ENCODE assay signal across 11 cellular contexts in genomic region chr4:78749972-78750727, GRCh38. TPM values are rescaled to one million over a fixed set of nuclear protein-coding genes. Genes with fewer than 3 reads are reported as not detected.
A peak's percentile ranks its signal among the peaks of the same experiment; 100 is the strongest.
DNase-seq lines count a peak whose midpoint lies in the region; ATAC-seq, FAIRE-seq and TF ChIP-seq lines count a peak whose summit lies in the region.
"Had no signal": no experiment of that assay in that cellular context is flagged by ENCODE, and none has a peak within 500 bp of the region (broad histone marks: within the 10 kb centered on the region; RNA-seq: fewer than 3 reads in every experiment).

No MANE protein-coding gene starts in this region.

- H3K4me1 ChIP-seq in endothelial cell of umbilical vein (ENCODE audit: control insufficient read depth, extremely low read depth, insufficient read depth, low read length), result no peaks in the 10 kb centered on the region

- H3K79me2 ChIP-seq in endothelial cell of umbilical vein (ENCODE audit: control insufficient read depth, insufficient read depth, low read length), result no peaks in the 10 kb centered on the region

- H3K36me3 Mint-ChIP-seq in mesothelial cell of epicardium, result no peaks in the 10 kb centered on the region

- peak; percentile 24 for FAIRE-seq in endothelial cell of umbilical vein (lab: Jason Lieb, UNC)
- FAIRE-seq: bronchial epithelial cell had no signal

- peaks cover 6% of the 10 kb centered on the region for H3K4me1 Mint-ChIP-seq in mesothelial cell of epicardium

- no peak overlapping the region for H2AFZ ChIP-seq in endothelial cell of umbilical vein (ENCODE audit: low read depth, low read length)

- POLR2A ChIA-PET in endothelial cell of umbilical vein (lab: Charles Lee), result no interaction called here

- H3K4me2 ChIP-seq in endothelial cell of umbilical vein (ENCODE audit: insufficient read depth, low read length), result no peak overlapping the region

- H3K27me3 ChIP-seq in endothelial cell of umbilical vein (ENCODE audit: control insufficient read depth in 2 of 2, insufficient read depth in 2 of 2, low read length in 2 of 2), result no peaks in the 10 kb centered on the region

- dilution Hi-C loops in endothelial cell of umbilical vein (cut with MboI; ENCODE audit: extremely low pct_ligation_motif_present, low sequenced_read_pairs), result no loop called here

- no peaks in the 10 kb centered on the region for H3K36me3 ChIP-seq in endothelial cell of umbilical vein (ENCODE audit: control insufficient read depth in 2 of 2, extremely low read depth in 1 of 2, insufficient read depth in 2 of 2, low read length in 2 of 2)

- TF ChIP-seq CTCF in endothelial cell of umbilical vein (IDR thresholded peaks at IDR 0.05; ENCODE audit: extremely low read depth in 1 of 2, insufficient read depth in 1 of 2, low read depth in 1 of 2, low read length in 2 of 2) (no peak), mesothelial cell of epicardium (IDR thresholded peaks at IDR 0.05; ENCODE audit: unreplicated experiment) (no peak)

- peak; percentile 92 for ATAC-seq in GM21360 (IDR thresholded peaks at IDR 0.05; ENCODE audit: unreplicated experiment)
- ATAC-seq in HG03457 (IDR thresholded peaks at IDR 0.05; ENCODE audit: unreplicated experiment), result peak; percentile 93
- ATAC-seq: Panc1 had no signal

- H3K9me1 ChIP-seq in endothelial cell of umbilical vein (replicated peaks; ENCODE audit: control insufficient read depth, extremely low read depth, insufficient read depth, low read length), result no peaks in the 10 kb centered on the region

- H3K27ac Mint-ChIP-seq in mesothelial cell of epicardium, result no peak overlapping the region

- no peaks in the 10 kb centered on the region for H4K20me1 ChIP-seq in endothelial cell of umbilical vein (replicated peaks; ENCODE audit: control insufficient read depth, extremely low read depth, insufficient read depth, low read length)

- H3K9me3 Mint-ChIP-seq in mesothelial cell of epicardium, result peaks cover 4% of the 10 kb centered on the region

- CTCF ChIA-PET in endothelial cell of umbilical vein (lab: Charles Lee), result interaction anchor here (2.2 kb wide), 1 partner anchor 19 kb away, joined by 6 read pairs; no protein-coding TSS in a partner anchor

- no peak overlapping the region for H3K9ac ChIP-seq in endothelial cell of umbilical vein (replicated peaks; ENCODE audit: extremely low read depth, insufficient read depth, low read length)

- BruUV-seq in endothelial cell of umbilical vein (replicated peaks; lab: Mats Ljungman, UMichigan), result no TSS peak

- H3K9me3 ChIP-seq in endothelial cell of umbilical vein (replicated peaks; ENCODE audit: control insufficient read depth, insufficient read depth, low read length), result no peaks in the 10 kb centered on the region

- H3K27me3 Mint-ChIP-seq in mesothelial cell of epicardium (ENCODE audit: low read depth), result no peaks in the 10 kb centered on the region

- DNase-seq in CD1c-positive myeloid dendritic cell (ENCODE audit: extremely low spot score), result peak; percentile 93
- DNase-seq in endothelial cell of umbilical vein (ENCODE audit: low read depth, low spot score), result peak; percentile 60
- DNase-seq in mesothelial cell of epicardium (ENCODE audit: low spot score in 2 of 2, unreplicated experiment in 2 of 2), result no peak
- DNase-seq in NCI-H2107 (lab: John Stamatoyannopoulos, UW), result no peak
- no peak for DNase-seq in NCI-H2029 (lab: John Stamatoyannopoulos, UW)
- no peak for DNase-seq in middle frontal gyrus (ENCODE audit: extremely low spot score, low spot score)
- DNase-seq: EL had no signal

- intact Hi-C loops in endothelial cell of umbilical vein (cut with micrococcal nuclease), result no loop called here

- H3K4me3 Mint-ChIP-seq in mesothelial cell of epicardium, result no peak overlapping the region

- H3K27ac ChIP-seq in endothelial cell of umbilical vein (ENCODE audit: insufficient read depth, low read depth, low read length), result no peak overlapping the region

- no peak for TF ChIP-seq POLR2A in endothelial cell of umbilical vein (IDR thresholded peaks at IDR 0.05; ENCODE audit: low read depth, low read length)

- H3K4me3 ChIP-seq in endothelial cell of umbilical vein (replicated peaks in 1 of 3; ENCODE audit: insufficient read depth in 1 of 3, low read depth in 1 of 3, low read length in 3 of 3), result no peak overlapping the region

TF ChIP-seq in endothelial cell of umbilical vein, 7 proteins besides CTCF, POLR2A, EP300 and RAD21:
- TF ChIP-seq, protein P1, sequence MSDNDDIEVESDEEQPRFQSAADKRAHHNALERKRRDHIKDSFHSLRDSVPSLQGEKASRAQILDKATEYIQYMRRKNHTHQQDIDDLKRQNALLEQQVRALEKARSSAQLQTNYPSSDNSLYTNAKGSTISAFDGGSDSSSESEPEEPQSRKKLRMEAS (IDR thresholded peaks at IDR 0.05; ENCODE audit: insufficient read depth, insufficient read length), result no peak
- no peak for TF ChIP-seq JUN (IDR thresholded peaks at IDR 0.05; ENCODE audit: borderline replicate concordance, insufficient read depth, insufficient read length, low read depth)
- TF ChIP-seq FOS (IDR thresholded peaks at IDR 0.05; ENCODE audit: borderline replicate concordance, insufficient read depth, low read length), result no peak
- no peak for TF ChIP-seq GATA2 (IDR thresholded peaks at IDR 0.05; ENCODE audit: insufficient read depth, insufficient read length, low read depth, low read length)
- no peak for TF ChIP-seq POLR2AphosphoS5 (IDR thresholded peaks at IDR 0.05; ENCODE audit: insufficient read depth, low read depth, low read length)
- TF ChIP-seq MYC (IDR thresholded peaks at IDR 0.05; ENCODE audit: low read depth, low read length), result no peak
- TF ChIP-seq EZH2 (IDR thresholded peaks at IDR 0.05; ENCODE audit: borderline replicate concordance, low read depth, low read length, severe bottlenecking), result no peak
TF ChIP-seq in endothelial cell of umbilical vein: peak in this region for 0.

RNA-seq across cellular contexts. Expression of gene BMP2K, which starts 26.0 kb away (rescaled TPM):
- total RNA-seq in endothelial cell of umbilical vein (37.9 and 38.9 TPM in 2 replicates), mesothelial cell of epicardium (22.2 to 23.2 TPM (median 22.3 TPM) in 3 replicates)
- 14.9 and 16.1 TPM in 2 replicates for polyA plus RNA-seq in endothelial cell of umbilical vein
- 13.1 and 16.8 TPM in 2 replicates for polyA plus RNA-seq in endothelial cell of umbilical vein (2011; cell fraction: cytosol; rRNA removed)
- 60.9 and 70.7 TPM in 2 replicates for polyA plus RNA-seq in endothelial cell of umbilical vein (2011; cell fraction: nucleus; rRNA removed)
- 15.3 and 16.1 TPM in 2 replicates for polyA plus RNA-seq in endothelial cell of umbilical vein (2012)
- 43.5 and 55.3 TPM in 2 replicates for polyA minus RNA-seq in endothelial cell of umbilical vein
- 10.2 TPM for polyA minus RNA-seq in endothelial cell of umbilical vein (2011; cell fraction: cytosol; rRNA and poly(A)+ RNA removed)
- polyA minus RNA-seq in endothelial cell of umbilical vein (2011; cell fraction: nucleus; rRNA and poly(A)+ RNA removed), result 132 and 204 TPM in 2 replicates

Comparison
In these comparisons a context has a peak if more than half of its experiments do, and no peak if none do; other contexts are left out.
1. DNase-seq: peak in CD1c-positive myeloid dendritic cell (single experiment) and endothelial cell of umbilical vein (single experiment); none in mesothelial cell of epicardium (0 of 2), NCI-H2107 (single experiment), NCI-H2029 (single experiment) and middle frontal gyrus (single experiment).